ENCODE assay signal across 8 cellular contexts in the genomic region with DNA sequence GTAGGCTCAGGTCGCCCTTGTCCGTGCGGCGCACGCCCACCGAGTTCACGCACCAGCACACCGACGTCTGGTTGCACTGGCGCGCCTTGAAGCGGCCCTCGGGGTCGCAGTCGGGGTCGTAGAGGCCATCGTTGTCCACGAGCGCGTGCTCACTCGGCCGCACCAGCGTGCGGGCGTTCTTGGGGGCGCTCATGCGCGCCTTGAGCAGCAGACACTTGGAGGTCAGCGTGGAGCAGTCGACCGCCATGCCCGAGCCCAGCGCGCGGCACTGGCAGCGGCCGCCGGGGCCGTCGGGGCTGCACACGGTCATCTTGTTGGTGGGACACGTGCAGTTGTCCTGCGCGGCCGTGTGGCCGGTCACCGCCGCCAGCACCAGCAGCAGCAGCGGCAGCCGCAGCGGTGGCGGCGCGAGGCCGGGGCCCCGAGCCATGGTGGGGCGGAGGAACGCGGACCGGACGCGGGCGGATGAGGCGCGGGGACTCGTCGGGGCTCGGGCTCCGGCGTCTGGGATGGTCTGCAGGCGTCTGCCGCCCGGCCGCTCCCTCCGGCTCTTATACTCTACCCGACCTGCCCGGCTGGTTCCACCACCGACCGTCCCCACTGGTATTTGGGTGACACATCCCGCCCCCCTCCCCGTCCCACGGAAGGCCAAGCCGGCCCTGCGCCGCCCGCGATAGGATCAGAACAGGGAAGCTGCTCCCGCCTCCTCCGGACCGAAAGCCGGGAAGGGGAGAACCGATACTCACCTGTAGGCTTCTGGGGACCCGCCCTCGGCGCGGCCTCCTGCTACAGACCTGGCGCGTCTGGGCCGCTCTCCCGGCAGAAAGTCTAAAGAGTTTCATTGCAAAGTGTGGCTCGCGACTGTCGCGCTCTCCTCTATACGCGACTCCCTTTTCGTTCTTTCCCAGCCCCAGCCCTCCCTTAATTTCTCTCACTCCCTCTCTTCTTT. TPM values are rescaled to one million over a fixed set of nuclear protein-coding genes. Genes with fewer than 3 reads are reported as not detected.
DNase-seq lines count a peak whose midpoint lies in the region; ATAC-seq and TF ChIP-seq lines count a peak whose summit lies in the region.

Gene TACSTD2, minus strand, starts transcription at position 526 of the 949 bp plus-strand sequence. Its CDS starts 96 bp downstream, at position 430.

- H3K4me1 Mint-ChIP-seq in activated CD8-positive, alpha-beta T cell treated with anti-CD3 and anti-CD28 coated beads, Interleukin-2, amount 10 ng/mL, durations not matched to agents 7 days and 5 days (ENCODE audit: low read depth) = peaks cover 32% of the 10 kb centered on the region
- peaks cover 46% of the 10 kb centered on the region for H3K4me1 Mint-ChIP-seq in progenitor cell of endocrine pancreas (ENCODE audit: low read depth)

- H3K27me3 ChIP-seq in cardiac muscle cell = peaks cover 99% of the 10 kb centered on the region

- H3K9me3 ChIP-seq in cardiac muscle cell (ENCODE audit: low read depth) = no peaks in the 10 kb centered on the region

- peak; percentile 43 for ATAC-seq in activated CD8-positive, alpha-beta T cell treated with anti-CD3 and anti-CD28 coated beads, Interleukin-2, amount 10 ng/mL, durations not matched to agents 7 days and 5 days
- ATAC-seq in HG02642 (IDR thresholded peaks at IDR 0.05; ENCODE audit: poor library complexity, unreplicated experiment) (no peak), HG03354 (IDR thresholded peaks at IDR 0.05; ENCODE audit: poor library complexity, severe bottlenecking, unreplicated experiment) (no peak), HG02798 (IDR thresholded peaks at IDR 0.05; ENCODE audit: poor library complexity, unreplicated experiment) (no peak)

- peaks cover 62% of the 10 kb centered on the region for H3K27me3 Mint-ChIP-seq in activated CD8-positive, alpha-beta T cell treated with anti-CD3 and anti-CD28 coated beads, Interleukin-2, amount 10 ng/mL, durations not matched to agents 7 days and 5 days (ENCODE audit: low read depth)
- H3K27me3 Mint-ChIP-seq in progenitor cell of endocrine pancreas = peaks cover 4% of the 10 kb centered on the region

- CTCF ChIA-PET in activated CD8-positive, alpha-beta T cell treated with anti-CD3 and anti-CD28 coated beads, Interleukin-2, amount 10 ng/mL, durations not matched to agents 7 days and 5 days (lab: Charles Lee) = no interaction called here

- peak within 1 kb of the TSS; percentile 56 for H3K4me3 Mint-ChIP-seq in activated CD8-positive, alpha-beta T cell treated with anti-CD3 and anti-CD28 coated beads, Interleukin-2, amount 10 ng/mL, durations not matched to agents 7 days and 5 days
- peak within 1 kb of the TSS; percentile 67 for H3K4me3 Mint-ChIP-seq in progenitor cell of endocrine pancreas (ENCODE audit: low read depth)

- TF ChIP-seq CTCF in cardiac muscle cell (IDR thresholded peaks at IDR 0.05; ENCODE audit: low read depth, low read length) (peak; percentile 8), progenitor cell of endocrine pancreas (IDR thresholded peaks at IDR 0.05; ENCODE audit: unreplicated experiment) (no peak)

- H3K4me1 ChIP-seq in cardiac muscle cell (ENCODE audit: low read depth) = no peaks in the 10 kb centered on the region

- no peak within 1 kb of the TSS for H3K4me3 ChIP-seq in cardiac muscle cell

- H3K27ac Mint-ChIP-seq in activated CD8-positive, alpha-beta T cell treated with anti-CD3 and anti-CD28 coated beads, Interleukin-2, amount 10 ng/mL, durations not matched to agents 7 days and 5 days = no peak within 1 kb of the TSS
- peak within 1 kb of the TSS; percentile 97 for H3K27ac Mint-ChIP-seq in progenitor cell of endocrine pancreas

- H3K9me3 Mint-ChIP-seq in activated CD8-positive, alpha-beta T cell treated with anti-CD3 and anti-CD28 coated beads, Interleukin-2, amount 10 ng/mL, durations not matched to agents 7 days and 5 days (ENCODE audit: insufficient read depth) = no peaks in the 10 kb centered on the region
- H3K9me3 Mint-ChIP-seq in progenitor cell of endocrine pancreas (ENCODE audit: low read depth) = peaks cover 4% of the 10 kb centered on the region

- H3K27ac ChIP-seq in cardiac muscle cell = no peak within 1 kb of the TSS

- peaks cover 2% of the 10 kb centered on the region for H3K36me3 Mint-ChIP-seq in activated CD8-positive, alpha-beta T cell treated with anti-CD3 and anti-CD28 coated beads, Interleukin-2, amount 10 ng/mL, durations not matched to agents 7 days and 5 days (ENCODE audit: low read depth)
- H3K36me3 Mint-ChIP-seq in progenitor cell of endocrine pancreas (ENCODE audit: insufficient read depth) = peaks cover 8% of the 10 kb centered on the region

- peak; percentile 94 for DNase-seq in DMS53 treated with DMSO at 0.1 percent for 48 hours (lab: John Stamatoyannopoulos, UW; ENCODE audit: unreplicated experiment)
- no peak for DNase-seq in activated CD8-positive, alpha-beta T cell treated with anti-CD3 and anti-CD28 coated beads, Interleukin-2, amount 10 ng/mL, durations not matched to agents 7 days and 5 days
- DNase-seq in cardiac muscle cell (ENCODE audit: low read depth in 1 of 2, low spot score in 1 of 2) = peak in 1 of 2 donors; percentile 32
- peak; percentile 56 for DNase-seq in progenitor cell of endocrine pancreas (ENCODE audit: low spot score, unreplicated experiment)
- no peak for DNase-seq in NCI-H1417 treated with DMSO at 0.1 percent for 48 hours (lab: John Stamatoyannopoulos, UW)

- POLR2A ChIA-PET in activated CD8-positive, alpha-beta T cell treated with anti-CD3 and anti-CD28 coated beads, Interleukin-2, amount 10 ng/mL, durations not matched to agents 7 days and 5 days (lab: Charles Lee) = interaction anchor here (0.6 kb wide), 1 partner anchor 46 kb away, joined by 4 read pairs; no protein-coding TSS in a partner anchor

- no peaks in the 10 kb centered on the region for H3K36me3 ChIP-seq in cardiac muscle cell

RNA-seq across cellular contexts. Expression of gene TACSTD2, which starts in this region (rescaled TPM):
- total RNA-seq in activated CD8-positive, alpha-beta T cell treated with anti-CD3 and anti-CD28 coated beads, Interleukin-2, amount 10 ng/mL, durations not matched to agents 7 days and 5 days = not detected
- not detected in 2 replicates for total RNA-seq in cardiac muscle cell
- polyA plus RNA-seq in cardiac muscle cell = 0.05 TPM in 1 of 2 replicates, not detected in the other
- total RNA-seq in progenitor cell of endocrine pancreas = 22.7 and 22.8 TPM in 2 replicates

Comparison
In these comparisons a context has a peak if more than half of its experiments do, and no peak if none do; other contexts are left out.
1. RNA of gene TACSTD2 (total RNA-seq): 22.7 to 22.8 TPM in progenitor cell of endocrine pancreas; not detected in activated CD8-positive, alpha-beta T cell treated with anti-CD3 and anti-CD28 coated beads, Interleukin-2, amount 10 ng/mL, durations not matched to agents 7 days and 5 days and not detected in cardiac muscle cell; every median in the first group is over 10 times any median in the second.
2. Peak in ATAC-seq in activated CD8-positive, alpha-beta T cell treated with anti-CD3 and anti-CD28 coated beads, Interleukin-2, amount 10 ng/mL, durations not matched to agents 7 days and 5 days; RNA of the gene not detected or under 1 TPM.
3. DNase-seq: peak in DMS53 treated with DMSO at 0.1 percent for 48 hours (single experiment) and progenitor cell of endocrine pancreas (single experiment); none in activated CD8-positive, alpha-beta T cell treated with anti-CD3 and anti-CD28 coated beads, Interleukin-2, amount 10 ng/mL, durations not matched to agents 7 days and 5 days (single experiment) and NCI-H1417 treated with DMSO at 0.1 percent for 48 hours (single experiment).